ENCODE assay signal across 21 cellular contexts in the genomic region with DNA sequence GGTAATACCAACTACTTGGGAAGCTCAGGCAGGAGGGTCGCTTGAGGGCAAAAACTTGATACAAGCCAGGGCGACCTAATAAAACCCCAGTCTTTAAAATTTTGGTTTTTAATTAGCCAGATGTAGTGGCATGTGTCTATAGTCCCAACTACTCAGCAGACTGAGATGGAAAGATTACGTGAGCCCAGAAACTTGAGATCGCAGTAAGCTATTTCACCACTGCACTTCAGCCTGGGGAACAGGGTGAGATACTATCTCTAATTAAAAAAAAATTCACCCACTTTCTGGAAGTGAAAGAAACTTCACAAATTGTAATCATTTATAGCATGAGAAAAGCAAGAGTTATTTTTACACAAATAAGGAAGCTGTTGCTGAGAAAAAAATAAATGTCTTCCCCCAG. TPM values are rescaled to one million over a fixed set of nuclear protein-coding genes. Genes with fewer than 3 reads are reported as not detected.
"Had no signal": no experiment of that assay in that cellular context is flagged by ENCODE, and none has a peak within 500 bp of the region (broad histone marks: within the 10 kb centered on the region; RNA-seq: fewer than 3 reads in every experiment).

No MANE protein-coding gene starts in this region.

- H3K36me3 ChIP-seq: esophagus muscularis mucosa, neutrophil, ovary, prostate gland, upper lobe of left lung had no signal

- H3K4me3 ChIP-seq: coronary artery, esophagus muscularis mucosa, ovary, prostate gland, upper lobe of left lung had no signal

- H3K27me3 ChIP-seq: esophagus muscularis mucosa, ovary, upper lobe of left lung had no signal

- H3K27ac ChIP-seq: coronary artery, esophagus muscularis mucosa, neutrophil, ovary, prostate gland, upper lobe of left lung had no signal

- H3K4me1 ChIP-seq: esophagus muscularis mucosa, prostate gland, upper lobe of left lung had no signal

- H3K9me3 ChIP-seq: esophagus muscularis mucosa, neutrophil, ovary, prostate gland, upper lobe of left lung had no signal

- DNase-seq: activated CD4-positive, alpha-beta memory T cell treated with anti-CD3 and anti-CD28 coated beads, Interleukin-2, amount 10 ng/mL, durations not matched to agents 7 days and 5 days; activated CD4-positive, alpha-beta T cell treated with anti-CD3 and anti-CD28 coated beads for 48 hours; activated effector memory CD4-positive, alpha-beta T cell treated with Interleukin-2 at 50 U/mL for 16 hours; activated naive CD4-positive, alpha-beta T cell treated with anti-CD3 and anti-CD28 coated beads for 36 hours; activated naive CD8-positive, alpha-beta T cell treated with anti-CD3 and anti-CD28 coated beads, Interleukin-2, amount 10 ng/mL, durations not matched to agents 7 days and 5 days; activated T-cell treated with anti-CD3 and anti-CD28 coated beads, Interleukin-2, amount 50 U/mL, for 72 hours; amniotic stem cell; cerebellar nuclear complex; glutamatergic neuron; hypothalamus; left ventricle myocardium superior; mesenchymal stem cell; ovary; stimulated activated CD4-positive, alpha-beta T cell treated with anti-CD3 and anti-CD28 coated beads, Interleukin-2, amount 100 ng/mL, for 48 hours; stimulated activated naive CD4-positive, alpha-beta T cell treated with Interleukin-2 at 50 U/mL for 16 hours; upper lobe of left lung had no signal

RNA-seq across cellular contexts. Expression of a gene that starts 0.8 kb away (rescaled TPM):
- total RNA-seq: activated CD4-positive, alpha-beta memory T cell treated with anti-CD3 and anti-CD28 coated beads, Interleukin-2, amount 10 ng/mL, durations not matched to agents 7 days and 5 days; activated naive CD4-positive, alpha-beta T cell treated with anti-CD3 and anti-CD28 coated beads for 36 hours; activated naive CD8-positive, alpha-beta T cell treated with anti-CD3 and anti-CD28 coated beads, Interleukin-2, amount 10 ng/mL, durations not matched to agents 7 days and 5 days; activated T-cell treated with anti-CD3 and anti-CD28 coated beads, Interleukin-2, amount 50 U/mL, for 72 hours; bronchial epithelial cell; ovary; upper lobe of left lung had no signal
